13 cellular contexts compared by ENCODE assay signal in the genomic region with DNA sequence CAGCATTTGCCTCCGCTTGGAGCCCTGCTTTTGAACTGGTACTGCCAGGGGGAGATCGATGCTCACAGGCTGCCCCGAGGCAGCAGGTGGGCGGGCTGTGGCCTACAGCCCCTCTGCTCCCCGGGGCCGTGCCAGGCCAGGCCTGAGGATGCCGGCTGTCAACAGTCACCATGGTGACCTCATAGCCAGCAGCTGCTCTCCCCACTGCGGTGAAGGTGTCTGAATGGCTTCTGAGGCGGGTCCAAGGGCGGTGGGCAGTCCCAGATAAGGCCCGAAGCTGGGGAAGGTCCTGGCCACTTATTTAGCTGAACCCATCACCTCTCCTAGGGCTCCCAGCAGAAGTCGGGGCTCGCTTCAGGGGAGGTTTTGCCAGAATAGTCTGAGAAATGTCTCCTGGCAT.
DNase-seq lines count a peak whose midpoint lies in the region; ATAC-seq and TF ChIP-seq lines count a peak whose summit lies in the region.
"Had no signal": no experiment of that assay in that cellular context is flagged by ENCODE, and none has a peak within 500 bp of the region (broad histone marks: within the 10 kb centered on the region; RNA-seq: fewer than 3 reads in every experiment).

No MANE protein-coding gene starts in this region.

- H3K79me2 ChIP-seq in fibroblast of lung (ENCODE audit: control insufficient read depth, insufficient read depth, low read length), result no peaks in the 10 kb centered on the region

- H3K36me3 ChIP-seq in fibroblast of lung (ENCODE audit: control insufficient read depth, insufficient read depth, low read length), result no peaks in the 10 kb centered on the region

- peaks cover 25% of the 10 kb centered on the region for H3K4me1 ChIP-seq in fibroblast of lung (ENCODE audit: control insufficient read depth, extremely low read depth, insufficient read depth, low read length)

- no peak for ATAC-seq in HG02870 (IDR thresholded peaks at IDR 0.05; ENCODE audit: unreplicated experiment)
- ATAC-seq: HepG2, T-cell had no signal

- H2AFZ ChIP-seq in fibroblast of lung (ENCODE audit: low read length), result peak overlapping the region; percentile 58

- H3K4me2 ChIP-seq in fibroblast of lung (ENCODE audit: extremely low read depth, insufficient read depth, low read length), result peak overlapping the region; percentile 19

- H3K9me3 ChIP-seq in fibroblast of lung (ENCODE audit: control insufficient read depth, insufficient read depth, low read depth, low read length), result no peaks in the 10 kb centered on the region

- peak overlapping the region; percentile 63 for H3K27ac ChIP-seq in fibroblast of lung (ENCODE audit: insufficient read depth, low read length)
- peak overlapping the region; percentile 21 for H3K27ac ChIP-seq in substantia nigra (ENCODE audit: low read depth, low read length, poor library complexity, severe bottlenecking)

- no peak overlapping the region for H3K4me3 ChIP-seq in fibroblast of lung (replicated peaks in 1 of 4; ENCODE audit: control extremely low read depth in 1 of 4, insufficient read depth in 1 of 4, low read depth in 3 of 4, low read length in 4 of 4)

- no peaks in the 10 kb centered on the region for H4K20me1 ChIP-seq in fibroblast of lung (ENCODE audit: control insufficient read depth, extremely low read depth, insufficient read depth, low read length)

- no peak overlapping the region for H3K9ac ChIP-seq in fibroblast of lung (ENCODE audit: insufficient read depth, low read length)

- DNase-seq in NCI-H82 (lab: John Stamatoyannopoulos, UW) (peak; percentile 56), NCI-H82 treated with DMSO at 0.1 percent for 48 hours (lab: John Stamatoyannopoulos, UW; ENCODE audit: unreplicated experiment) (no peak), NCI-H524 (lab: John Stamatoyannopoulos, UW) (peak; percentile 34 to 60), fibroblast of lung (ENCODE audit: low read depth in 2 of 2) (peak in 1 of 2 donors; percentile 80), substantia nigra (lab: John Stamatoyannopoulos, UW) (peak in 9 of 49 donors; percentile 11 to 26 (median 15)), HCEC 1CT (no peak), RPMI8226 (no peak)
- DNase-seq: NCI-H226; small intestine; stimulated activated CD8-positive, alpha-beta memory T cell treated with anti-CD3 and anti-CD28 coated beads, Interleukin-4, amount 100 ng/mL, for 48 hours; T-cell had no signal

- no peaks in the 10 kb centered on the region for H3K27me3 ChIP-seq in fibroblast of lung (ENCODE audit: control insufficient read depth, insufficient read depth, low read length)

- TF ChIP-seq CTCF in fibroblast of lung (conservative IDR thresholded peaks at IDR 0.05 in 1 of 2, IDR thresholded peaks at IDR 0.05 in 1 of 2; ENCODE audit: low read depth in 1 of 2, low read length in 2 of 2), result no peak

Comparison
In these comparisons a context has a peak if more than half of its experiments do, and no peak if none do; other contexts are left out.
1. DNase-seq: peak in NCI-H82 (single experiment) and NCI-H524 (2 of 2); none in NCI-H82 treated with DMSO at 0.1 percent for 48 hours (single experiment), HCEC 1CT (single experiment) and RPMI8226 (single experiment).